In genomic region chr7:55099086-55099831, GRCh38 we compare ENCODE assay signal across 11 cellular contexts.
DNase-seq lines count a peak whose midpoint lies in the region; ATAC-seq, FAIRE-seq and TF ChIP-seq lines count a peak whose summit lies in the region.
"Had no signal": no experiment of that assay in that cellular context is flagged by ENCODE, and none has a peak within 500 bp of the region (broad histone marks: within the 10 kb centered on the region; RNA-seq: fewer than 3 reads in every experiment).

No MANE protein-coding gene starts in this region.

- H3K27me3 Mint-ChIP-seq in astrocyte (ENCODE audit: low read depth, unreplicated experiment) = peaks cover 3% of the 10 kb centered on the region
- H3K27me3 Mint-ChIP-seq: dendritic cell treated with granulocyte-macrophage colony-stimulating factor and Interleukin-4, amounts not matched to agents 40 ng/mL and 50 ng/mL, for 4 days had no signal

- H2AFZ ChIP-seq in astrocyte (ENCODE audit: low read depth, low read length) = no peak overlapping the region

- H3K4me1 ChIP-seq in BE2C (peaks cover 81% of the 10 kb centered on the region), astrocyte (ENCODE audit: insufficient read depth, low read length) (peaks cover 4% of the 10 kb centered on the region), heart left ventricle (peaks cover 0 to 57% (median 23%) of the 10 kb centered on the region in 12 donors)

- peaks cover 91% of the 10 kb centered on the region for H3K79me2 ChIP-seq in astrocyte (ENCODE audit: insufficient read depth, low read length)

- H4K20me1 ChIP-seq in astrocyte (ENCODE audit: insufficient read depth, low read length) = peaks cover 69% of the 10 kb centered on the region

- H3K4me1 Mint-ChIP-seq in astrocyte (ENCODE audit: low read depth, unreplicated experiment) = peaks cover 13% of the 10 kb centered on the region
- H3K4me1 Mint-ChIP-seq: B cell had no signal

- H3K36me3 ChIP-seq in BE2C (peaks cover 13% of the 10 kb centered on the region), astrocyte (ENCODE audit: insufficient read depth, low read length) (no peaks in the 10 kb centered on the region), heart left ventricle (no peaks in the 10 kb centered on the region)

- DNase-seq in BE2C (no peak), astrocyte (ENCODE audit: low read depth) (no peak), heart left ventricle (peak in 1 of 5 donors; percentile 80), retina (peak; percentile 40), KG1 (lab: John Stamatoyannopoulos, UW) (no peak), NK-92 (lab: John Stamatoyannopoulos, UW; ENCODE audit: unreplicated experiment) (no peak)
- DNase-seq in activated CD8-positive, alpha-beta memory T cell treated with anti-CD3 and anti-CD28 coated beads for 24 hours = no peak
- no peak for DNase-seq in activated effector memory CD4-positive, alpha-beta T cell treated with anti-CD3 and anti-CD28 coated beads, Interleukin-2, amount 50 U/mL, for 16 hours
- DNase-seq: T-helper 9 cell had no signal

- peak; percentile 5 to 57 (median 42) for ATAC-seq in heart left ventricle

- no peak for TF ChIP-seq POLR2A in heart left ventricle (IDR thresholded peaks at IDR 0.05)

- 0 out of 2 replicates have a peak overlapping the region, but pooled peaks have one; percentile 7 for H3K4me3 ChIP-seq in BE2C (ENCODE audit: low read depth, low read length)
- H3K4me3 ChIP-seq in astrocyte (ENCODE audit: insufficient read depth, low read depth, low read length) = no peak overlapping the region
- H3K4me3 ChIP-seq in heart left ventricle = peak overlapping the region in 1 of 12 donors; percentile 8

- no peak overlapping the region for H3K4me2 ChIP-seq in astrocyte (ENCODE audit: low read length)

- H3K9me3 ChIP-seq in BE2C (no peaks in the 10 kb centered on the region), astrocyte (ENCODE audit: insufficient read depth, low read depth, low read length) (no peaks in the 10 kb centered on the region), heart left ventricle (no peaks in the 10 kb centered on the region)

- no peak overlapping the region for H3K9ac ChIP-seq in astrocyte (ENCODE audit: low read length)

- no peak overlapping the region for H3K4me3 Mint-ChIP-seq in astrocyte (ENCODE audit: unreplicated experiment)
- H3K4me3 Mint-ChIP-seq: B cell; dendritic cell treated with granulocyte-macrophage colony-stimulating factor and Interleukin-4, amounts not matched to agents 40 ng/mL and 50 ng/mL, for 4 days had no signal

- H3K9me3 Mint-ChIP-seq in astrocyte (ENCODE audit: unreplicated experiment) = no peaks in the 10 kb centered on the region
- H3K9me3 Mint-ChIP-seq: dendritic cell treated with granulocyte-macrophage colony-stimulating factor and Interleukin-4, amounts not matched to agents 40 ng/mL and 50 ng/mL, for 4 days had no signal

- no peak overlapping the region for H3K27ac Mint-ChIP-seq in astrocyte (ENCODE audit: unreplicated experiment)
- H3K27ac Mint-ChIP-seq: B cell; dendritic cell treated with granulocyte-macrophage colony-stimulating factor and Interleukin-4, amounts not matched to agents 40 ng/mL and 50 ng/mL, for 4 days had no signal

- 77 to 84% (median 80%) methylated on average over 9 of the region's 9 CpGs for WGBS in heart left ventricle, 4 donors

- H3K27me3 ChIP-seq in BE2C (no peaks in the 10 kb centered on the region), astrocyte (ENCODE audit: insufficient read depth, low read length) (no peaks in the 10 kb centered on the region), heart left ventricle (no peaks in the 10 kb centered on the region)

- H3K36me3 Mint-ChIP-seq in astrocyte (ENCODE audit: low read depth, unreplicated experiment) = no peaks in the 10 kb centered on the region

- TF ChIP-seq CTCF in BE2C (IDR thresholded peaks at IDR 0.05; ENCODE audit: low read depth, low read length) (no peak), astrocyte (IDR thresholded peaks at IDR 0.05; ENCODE audit: insufficient read depth, low read depth, low read length) (no peak), heart left ventricle (IDR thresholded peaks at IDR 0.05) (no peak)

- intact Hi-C loops in heart left ventricle (cut with DNase I) = no loop called here

- H3K27ac ChIP-seq in astrocyte (ENCODE audit: low read depth, low read length) (no peak overlapping the region), heart left ventricle (peak overlapping the region in 11 of 12 donors; percentile 25 to 89 (median 68))

- FAIRE-seq in astrocyte (lab: Jason Lieb, UNC) = peak; percentile 55
